ENCODE assay signal across 22 cellular contexts in the genomic region with DNA sequence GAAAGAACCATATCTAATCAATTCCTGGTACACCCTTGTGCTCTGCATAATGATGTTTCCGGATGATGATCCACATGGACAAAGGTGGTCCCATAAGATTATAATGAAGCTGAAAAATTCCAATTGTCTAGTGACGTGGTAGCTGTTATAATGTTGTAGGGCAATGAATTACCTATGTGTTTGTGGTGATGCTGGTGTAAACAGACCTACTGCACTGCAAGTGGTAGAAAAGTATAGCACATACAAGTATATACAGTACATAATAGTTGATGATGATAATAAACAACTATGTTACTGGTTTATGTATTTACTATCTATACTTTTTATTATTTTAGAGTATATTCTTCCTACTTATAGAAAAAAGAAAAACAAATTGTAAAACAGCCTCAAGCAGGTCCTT. TPM values are rescaled to one million over a fixed set of nuclear protein-coding genes. Genes with fewer than 3 reads are reported as not detected.
A peak's percentile ranks its signal among the peaks of the same experiment; 100 is the strongest.
DNase-seq lines count a peak whose midpoint lies in the region; ATAC-seq and TF ChIP-seq lines count a peak whose summit lies in the region.
"Had no signal": no experiment of that assay in that cellular context is flagged by ENCODE, and none has a peak within 500 bp of the region (broad histone marks: within the 10 kb centered on the region; RNA-seq: fewer than 3 reads in every experiment).

No MANE protein-coding gene starts in this region.

- H2AFZ ChIP-seq in SU-DHL-6 (ENCODE audit: low read depth, low read length, severe bottlenecking), result no peak overlapping the region

- no peak for TF ChIP-seq CTCF in natural killer cell (IDR thresholded peaks at IDR 0.05)
- TF ChIP-seq CTCF in SU-DHL-6 (IDR thresholded peaks at IDR 0.05; ENCODE audit: insufficient read depth, low read length, poor library complexity, severe bottlenecking), result no peak
- no peak for TF ChIP-seq CTCF in BE2C (IDR thresholded peaks at IDR 0.05; ENCODE audit: low read depth, low read length)

- no peaks in the 10 kb centered on the region for H3K27me3 Mint-ChIP-seq in natural killer cell (ENCODE audit: low read depth in 2 of 2)
- no peaks in the 10 kb centered on the region for H3K27me3 Mint-ChIP-seq in natural killer cell treated with Interleukin-12 subunit alpha and Interleukin-12 subunit beta and Interleukin-15 and Interleukin-18, amount 100 ng/mL, for 72 hours
- no peaks in the 10 kb centered on the region for H3K27me3 Mint-ChIP-seq in activated T-helper 17 cell treated with anti-CD3 and anti-CD28 coated beads, Interleukin-2, amount 50 U/mL, for 72 hours
- H3K27me3 Mint-ChIP-seq: B cell; CD4-positive, CD25-positive, alpha-beta regulatory T cell had no signal

- no peak overlapping the region for H3K4me3 Mint-ChIP-seq in natural killer cell
- H3K4me3 Mint-ChIP-seq in natural killer cell treated with Interleukin-12 subunit alpha and Interleukin-12 subunit beta and Interleukin-15 and Interleukin-18, amount 100 ng/mL, for 72 hours, result no peak overlapping the region
- H3K4me3 Mint-ChIP-seq in activated T-helper 17 cell treated with anti-CD3 and anti-CD28 coated beads, Interleukin-2, amount 50 U/mL, for 72 hours, result no peak overlapping the region
- H3K4me3 Mint-ChIP-seq: CD4-positive, CD25-positive, alpha-beta regulatory T cell; CD8-positive, alpha-beta T cell; HFFc6 had no signal

- H3K4me3 ChIP-seq in SU-DHL-6 (ENCODE audit: insufficient read depth, low read length, poor library complexity, severe bottlenecking), result no peak overlapping the region
- H3K4me3 ChIP-seq in BE2C (ENCODE audit: low read depth, low read length), result no peak overlapping the region
- H3K4me3 ChIP-seq: HAP-1 had no signal

- peaks cover 2 to 3% of the 10 kb centered on the region in 2 donors for H3K9me3 Mint-ChIP-seq in natural killer cell
- peaks cover 3% of the 10 kb centered on the region for H3K9me3 Mint-ChIP-seq in natural killer cell treated with Interleukin-12 subunit alpha and Interleukin-12 subunit beta and Interleukin-15 and Interleukin-18, amount 100 ng/mL, for 72 hours
- H3K9me3 Mint-ChIP-seq in activated T-helper 17 cell treated with anti-CD3 and anti-CD28 coated beads, Interleukin-2, amount 50 U/mL, for 72 hours, result peaks cover 3% of the 10 kb centered on the region
- H3K9me3 Mint-ChIP-seq: HFFc6 had no signal

- ATAC-seq in natural killer cell (peak; percentile 56 to 64 (median 57)), HG02759 (IDR thresholded peaks at IDR 0.05; ENCODE audit: unreplicated experiment) (no peak)
- ATAC-seq in natural killer cell treated with Interleukin-12 subunit alpha and Interleukin-12 subunit beta and Interleukin-15 and Interleukin-18, amount 100 ng/mL, for 72 hours, result no peak
- no peak for ATAC-seq in activated T-helper 17 cell treated with anti-CD3 and anti-CD28 coated beads, Interleukin-2, amount 50 U/mL, for 72 hours (replicated peaks)
- ATAC-seq: CD8-positive, alpha-beta T cell had no signal

- peak overlapping the region; percentile 81; the same call in 1 of the 2 replicates for H3K27ac ChIP-seq in SU-DHL-6 (ENCODE audit: low read depth, low read length)
- H3K27ac ChIP-seq: 22Rv1, C4-2B had no signal

- H3K4me1 ChIP-seq in BE2C, result peaks cover 8% of the 10 kb centered on the region
- H3K4me1 ChIP-seq: HAP-1 had no signal

- peaks cover 19% of the 10 kb centered on the region; the same call in 1 of the 2 replicates for H3K79me2 ChIP-seq in SU-DHL-6 (ENCODE audit: insufficient read depth, low read length)

- no peaks in the 10 kb centered on the region for H3K9me2 ChIP-seq in SU-DHL-6 (replicated peaks; ENCODE audit: insufficient read depth, low read length)

- peak overlapping the region; percentile 53 for H3K4me2 ChIP-seq in SU-DHL-6 (ENCODE audit: low read depth, low read length, poor library complexity, severe bottlenecking)

- H3K27ac Mint-ChIP-seq in natural killer cell, result peak overlapping the region; percentile 65 to 93
- peak overlapping the region in 1 of 2 donors; percentile 78 for H3K27ac Mint-ChIP-seq in natural killer cell treated with Interleukin-12 subunit alpha and Interleukin-12 subunit beta and Interleukin-15 and Interleukin-18, amount 100 ng/mL, for 72 hours
- no peak overlapping the region for H3K27ac Mint-ChIP-seq in activated T-helper 17 cell treated with anti-CD3 and anti-CD28 coated beads, Interleukin-2, amount 50 U/mL, for 72 hours
- H3K27ac Mint-ChIP-seq: B cell; CD4-positive, CD25-positive, alpha-beta regulatory T cell; HFFc6 had no signal

- H3K9me3 ChIP-seq in SU-DHL-6 (ENCODE audit: insufficient read depth, low read length), result peaks cover 11% of the 10 kb centered on the region; the same call in 1 of the 2 replicates
- H3K9me3 ChIP-seq in BE2C, result no peaks in the 10 kb centered on the region
- H3K9me3 ChIP-seq: HAP-1 had no signal

- no peak for DNase-seq in natural killer cell
- DNase-seq in natural killer cell treated with Interleukin-12 subunit alpha and Interleukin-12 subunit beta and Interleukin-15 and Interleukin-18, amount 100 ng/mL, for 72 hours (ENCODE audit: low spot score), result no peak
- DNase-seq in NAMALWA (ENCODE audit: low spot score), result peak; percentile 26
- no peak for DNase-seq in BE2C
- no peak for DNase-seq in COLO829 (ENCODE audit: low spot score)
- DNase-seq: CD4-positive, CD25-positive, alpha-beta regulatory T cell; CD8-positive, alpha-beta T cell; DMS 273 treated with DMSO at 0.1 percent for 48 hours; DMS79; GF-D8; GOT3; HFFc6 had no signal

- H3K27me3 ChIP-seq in SU-DHL-6 (ENCODE audit: low read length) (no peaks in the 10 kb centered on the region), BE2C (no peaks in the 10 kb centered on the region)

- H3K4me1 Mint-ChIP-seq in natural killer cell, result peaks cover 84 to 91% of the 10 kb centered on the region in 2 donors
- peaks cover 62 to 66% of the 10 kb centered on the region in 2 donors for H3K4me1 Mint-ChIP-seq in natural killer cell treated with Interleukin-12 subunit alpha and Interleukin-12 subunit beta and Interleukin-15 and Interleukin-18, amount 100 ng/mL, for 72 hours (ENCODE audit: low read depth in 2 of 2)
- H3K4me1 Mint-ChIP-seq in activated T-helper 17 cell treated with anti-CD3 and anti-CD28 coated beads, Interleukin-2, amount 50 U/mL, for 72 hours, result peaks cover 26% of the 10 kb centered on the region

- H3K9ac ChIP-seq in SU-DHL-6 (ENCODE audit: low read length), result no peak overlapping the region

- intact Hi-C loops in natural killer cell (cut with micrococcal nuclease), result no loop called here

- H3K36me3 Mint-ChIP-seq in natural killer cell, result peaks cover 14% of the 10 kb centered on the region
- H3K36me3 Mint-ChIP-seq in natural killer cell treated with Interleukin-12 subunit alpha and Interleukin-12 subunit beta and Interleukin-15 and Interleukin-18, amount 100 ng/mL, for 72 hours, result peaks cover 12% of the 10 kb centered on the region
- H3K36me3 Mint-ChIP-seq in activated T-helper 17 cell treated with anti-CD3 and anti-CD28 coated beads, Interleukin-2, amount 50 U/mL, for 72 hours (ENCODE audit: low read depth), result peaks cover 13% of the 10 kb centered on the region

- H3K36me3 ChIP-seq in SU-DHL-6 (ENCODE audit: low read length) (peaks cover 30% of the 10 kb centered on the region), BE2C (peaks cover 3% of the 10 kb centered on the region; the same call in 1 of the 2 replicates)

- no peaks in the 10 kb centered on the region for H4K20me1 ChIP-seq in SU-DHL-6 (ENCODE audit: low read depth, low read length)

- H3F3A ChIP-seq in SU-DHL-6 (ENCODE audit: insufficient read depth), result peaks cover 19% of the 10 kb centered on the region

RNA-seq across cellular contexts. Expression of a gene that starts 8.4 kb away (rescaled TPM):
- total RNA-seq in natural killer cell, result 100 to 1,000 TPM; 299 to 456 (median 329) TPM
- total RNA-seq in natural killer cell treated with Interleukin-12 subunit alpha and Interleukin-12 subunit beta and Interleukin-15 and Interleukin-18, amount 100 ng/mL, for 72 hours, result 100 to 1,000 TPM in 1 of 2 donors, 10 to 100 TPM in 1; 82.4 to 124 TPM
- polyA plus RNA-seq in BE2C (2012; ENCODE audit: insufficient read depth, insufficient read length, low read depth), result 76.3 TPM
- total RNA-seq in activated T-helper 17 cell treated with anti-CD3 and anti-CD28 coated beads, Interleukin-2, amount 50 U/mL, for 72 hours, result 10 to 100 TPM; 34.6 to 59.6 TPM

RNA-seq across cellular contexts. Expression of a gene that starts 55.1 kb away (rescaled TPM):
- under 1 TPM; 0.11 to 0.33 (median 0.12) TPM for total RNA-seq in natural killer cell
- total RNA-seq in natural killer cell treated with Interleukin-12 subunit alpha and Interleukin-12 subunit beta and Interleukin-15 and Interleukin-18, amount 100 ng/mL, for 72 hours, result under 1 TPM in 1 of 2 donors, not detected in 1; 0.05 TPM
- polyA plus RNA-seq in BE2C (2012; ENCODE audit: insufficient read depth, insufficient read length, low read depth), result 0.14 TPM
- 1 to 10 TPM in 1 of 2 donors, under 1 TPM in 1; 0.04 to 1.7 TPM for total RNA-seq in activated T-helper 17 cell treated with anti-CD3 and anti-CD28 coated beads, Interleukin-2, amount 50 U/mL, for 72 hours
- total RNA-seq: Daoy, G401, HFFc6 had no signal
- polyA plus RNA-seq: AG04450; CD4-positive, CD25-positive, alpha-beta regulatory T cell had no signal

Comparison
In these comparisons a context has a peak if more than half of its experiments do, and no peak if none do; other contexts are left out.
1. ATAC-seq: peak in natural killer cell (3 of 3); none in natural killer cell treated with Interleukin-12 subunit alpha and Interleukin-12 subunit beta and Interleukin-15 and Interleukin-18, amount 100 ng/mL, for 72 hours (0 of 2), HG02759 (single experiment) and activated T-helper 17 cell treated with anti-CD3 and anti-CD28 coated beads, Interleukin-2, amount 50 U/mL, for 72 hours (single experiment).